Comparison of ENCODE assay signal across 8 cellular contexts in the genomic region with DNA sequence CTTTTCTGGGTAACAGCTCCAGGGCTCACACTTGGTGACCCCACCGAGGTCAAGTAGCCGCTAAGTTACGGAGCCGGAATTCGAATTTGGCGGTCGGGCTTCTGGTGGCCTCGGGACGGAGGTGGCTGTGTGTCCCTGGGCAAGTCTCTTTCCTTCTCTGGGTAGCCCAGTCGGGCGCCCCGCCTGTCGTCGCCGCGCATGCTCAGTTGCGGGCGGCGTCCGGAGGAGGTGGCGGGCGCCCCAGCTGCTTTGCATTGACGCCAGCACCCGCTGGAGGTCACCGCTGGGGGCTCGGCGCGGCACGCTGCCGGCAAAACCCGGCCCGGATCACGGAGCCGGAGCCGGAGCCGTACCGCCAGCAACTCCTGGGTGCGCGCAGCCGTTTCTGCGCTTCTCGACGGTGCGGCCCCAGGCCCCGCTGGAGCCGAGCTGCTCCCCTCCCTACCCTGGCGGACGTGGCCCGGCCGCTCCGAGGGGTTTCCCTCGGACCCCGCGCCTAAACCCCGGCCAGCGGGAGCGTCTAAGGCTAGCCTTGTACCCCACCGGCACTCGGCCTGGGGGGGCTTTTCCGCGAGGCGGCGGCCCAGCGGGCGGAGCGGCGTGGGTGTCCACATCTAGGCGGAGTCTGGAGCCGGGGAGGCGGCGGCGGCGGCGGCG. TPM values are rescaled to one million over a fixed set of nuclear protein-coding genes. Genes with fewer than 3 reads are reported as not detected.
DNase-seq lines count a peak whose midpoint lies in the region; ATAC-seq and TF ChIP-seq lines count a peak whose summit lies in the region.

No MANE protein-coding gene starts in this region.

- DNase-seq in G401 (ENCODE audit: low spot score) (peak; percentile 64), H7 (peak; percentile 97), SHP77 (lab: John Stamatoyannopoulos, UW) (peak; percentile 89 to 91), non-pigmented ciliary epithelial cell (ENCODE audit: low read depth) (peak; percentile 79), superior temporal gyrus (ENCODE audit: extremely low spot score) (peak; percentile 95)
- peak; percentile 91 to 96 (median 92) for DNase-seq in activated naive CD4-positive, alpha-beta T cell (lab: John Stamatoyannopoulos, UW)

- in situ Hi-C loops in G401 (cut with HindIII; ENCODE audit: low sequenced_read_pairs), result no loop called here

- H3F3A ChIP-seq in Loucy (ENCODE audit: low read depth), result peaks cover 7% of the 10 kb centered on the region; the same call in 1 of the 2 replicates

- peak overlapping the region; percentile 72 to 96 (median 94) for H3K27ac ChIP-seq in gastroesophageal sphincter

- TF ChIP-seq CTCF in Loucy (conservative IDR thresholded peaks at IDR 0.05; ENCODE audit: low read length) (no peak), gastroesophageal sphincter (IDR thresholded peaks at IDR 0.05) (peak in 2 of 4 experiments; percentile 69 to 80)

- peak overlapping the region; percentile 72 for H3K4me2 ChIP-seq in Loucy (ENCODE audit: low read depth, low read length, poor library complexity, severe bottlenecking)

- peak overlapping the region; percentile 75 for H3K9ac ChIP-seq in Loucy (ENCODE audit: low read depth, low read length, poor library complexity, severe bottlenecking)

- no CpG with 5 or more reads among the region's 75 CpGs for WGBS in gastroesophageal sphincter (ENCODE audit: low coverage in 1 of 2), 2 donors

- peak overlapping the region; percentile 92 for H2AFZ ChIP-seq in Loucy (ENCODE audit: low read length)

- H3K36me3 ChIP-seq in H7 (replicated peaks; ENCODE audit: control insufficient read depth, insufficient read depth, low read length), result no peaks in the 10 kb centered on the region
- H3K36me3 ChIP-seq in Loucy (ENCODE audit: insufficient read depth, low read length), result no peaks in the 10 kb centered on the region
- H3K36me3 ChIP-seq in gastroesophageal sphincter, result no peaks in the 10 kb centered on the region

- H3K27me3 ChIP-seq in H7 (ENCODE audit: control insufficient read depth, insufficient read depth, low read length) (peaks cover 47% of the 10 kb centered on the region), Loucy (ENCODE audit: insufficient read depth, low read length, poor library complexity, severe bottlenecking) (no peaks in the 10 kb centered on the region), gastroesophageal sphincter (no peaks in the 10 kb centered on the region)

- peaks cover 36% of the 10 kb centered on the region for H3K4me1 ChIP-seq in Loucy (ENCODE audit: insufficient read depth, low read length, poor library complexity, severe bottlenecking)
- peaks cover 0 to 49% (median 4%) of the 10 kb centered on the region in 3 donors for H3K4me1 ChIP-seq in gastroesophageal sphincter

- peaks cover 45% of the 10 kb centered on the region for H3K79me2 ChIP-seq in Loucy (ENCODE audit: insufficient read depth, low read length)

- no peaks in the 10 kb centered on the region for H3K9me2 ChIP-seq in Loucy (replicated peaks; ENCODE audit: low read depth, low read length)

- peaks cover 19% of the 10 kb centered on the region for H4K20me1 ChIP-seq in Loucy (ENCODE audit: insufficient read depth, low read length, poor library complexity, severe bottlenecking)

- H3K4me3 ChIP-seq in H7 (ENCODE audit: insufficient read depth, low read depth, low read length) (peak overlapping the region; percentile 82), Loucy (ENCODE audit: low read length, poor library complexity, severe bottlenecking) (peak overlapping the region; percentile 79), gastroesophageal sphincter (peak overlapping the region; percentile 58 to 97)

- TF ChIP-seq EP300 in gastroesophageal sphincter (IDR thresholded peaks at IDR 0.05), result no peak

- H3K9me3 ChIP-seq in Loucy (ENCODE audit: insufficient read depth, low read depth, low read length) (no peaks in the 10 kb centered on the region), gastroesophageal sphincter (no peaks in the 10 kb centered on the region)

- ATAC-seq in gastroesophageal sphincter, result peak; percentile 93

- peak in 1 of 2 donors; percentile 41 for TF ChIP-seq POLR2A in gastroesophageal sphincter (IDR thresholded peaks at IDR 0.05)

RNA-seq across cellular contexts. Expression of gene PDE8A, which starts 0.5 kb away (rescaled TPM):
- total RNA-seq in G401 (2014; rRNA removed; shearing (Covaris generic)), result 19.9 and 21.4 TPM in 2 replicates
- total RNA-seq in H7 (2014; rRNA removed; shearing (Covaris generic)), result 2.3 and 7.2 TPM in 2 replicates
- total RNA-seq in gastroesophageal sphincter, result 10 to 100 TPM; 34.6 to 73.2 (median 56.2) TPM

Comparison
In these comparisons a context has a peak if more than half of its experiments do, and no peak if none do; other contexts are left out.
1. Peak in every context shown above with its lines: DNase-seq, ATAC-seq, H3K4me3 ChIP-seq and H3K27ac ChIP-seq.